In genomic region chr22:31844941-31845340, GRCh38 we compare ENCODE assay signal across 18 cellular contexts.
DNase-seq lines count a peak whose midpoint lies in the region; ATAC-seq and TF ChIP-seq lines count a peak whose summit lies in the region.
"Had no signal": no experiment of that assay in that cellular context is flagged by ENCODE, and none has a peak within 500 bp of the region (broad histone marks: within the 10 kb centered on the region; RNA-seq: fewer than 3 reads in every experiment).

No MANE protein-coding gene starts in this region.

- H3K9ac ChIP-seq in neuronal stem cell (ENCODE audit: low read depth, low read length, poor library complexity) = no peak overlapping the region
- H3K9ac ChIP-seq: BLaER1 treated with 17β-estradiol and CSF1 and Interleukin-3, amounts not matched to agents 10 nM and 100 nM had no signal

- TF ChIP-seq CTCF in GM06990 (IDR thresholded peaks at IDR 0.05; ENCODE audit: insufficient read depth, low read length, poor library complexity, severe bottlenecking) = no peak
- no peak for TF ChIP-seq CTCF in natural killer cell (IDR thresholded peaks at IDR 0.05)

- no peak overlapping the region for H2AFZ ChIP-seq in neuronal stem cell (ENCODE audit: low read length)

- WGBS in neuronal stem cell (ENCODE audit: extremely low coverage in 2 of 2, insufficient read length in 2 of 2, insufficient replicate concordance in 1 of 2), 2 donors = no CpG with 5 or more reads among the region's 17 CpGs

- H4K91ac ChIP-seq in neuronal stem cell (ENCODE audit: low read depth, low read length, poor library complexity) = no peak overlapping the region

- H2BK5ac ChIP-seq in neuronal stem cell (ENCODE audit: low read length) = no peak overlapping the region

- no peaks in the 10 kb centered on the region for H3K4me1 ChIP-seq in neuronal stem cell (ENCODE audit: control insufficient read depth in 2 of 2, insufficient read depth in 1 of 2, low read depth in 1 of 2, low read length in 2 of 2)
- H3K4me1 ChIP-seq: A549, Caco-2 had no signal

- POLR2A ChIA-PET in activated CD4-positive, alpha-beta memory T cell treated with anti-CD3 and anti-CD28 coated beads, Interleukin-2, amount 10 ng/mL, durations not matched to agents 7 days and 5 days (lab: Charles Lee) = no interaction called here

- no peak overlapping the region for H2BK15ac ChIP-seq in neuronal stem cell (ENCODE audit: low read length)

- H3K27ac Mint-ChIP-seq in T-helper 17 cell (peak overlapping the region; percentile 43), natural killer cell (no peak overlapping the region)
- H3K27ac Mint-ChIP-seq in activated CD4-positive, alpha-beta memory T cell treated with anti-CD3 and anti-CD28 coated beads, Interleukin-2, amount 10 ng/mL, durations not matched to agents 7 days and 5 days = no peak overlapping the region
- H3K27ac Mint-ChIP-seq: B cell; CD4-positive, alpha-beta T cell; CD8-positive, alpha-beta T cell had no signal

- no peak overlapping the region for H2BK120ac ChIP-seq in neuronal stem cell (ENCODE audit: low read depth, low read length)

- H3K4me3 ChIP-seq in GM06990 (replicated peaks; ENCODE audit: low read depth, low read length) (no peak overlapping the region), neuronal stem cell (ENCODE audit: low read length in 2 of 2) (no peak overlapping the region)
- H3K4me3 ChIP-seq: A549; BLaER1 treated with 17β-estradiol and CSF1 and Interleukin-3, amounts not matched to agents 10 nM and 100 nM; GM12878 had no signal

- H3K18ac ChIP-seq in neuronal stem cell (ENCODE audit: low read length) = peak overlapping the region; percentile 32

- peaks cover 16% of the 10 kb centered on the region for H3K36me3 ChIP-seq in GM06990 (ENCODE audit: control insufficient read depth, insufficient read depth, low read length)
- H3K36me3 ChIP-seq in neuronal stem cell (replicated peaks in 1 of 2; ENCODE audit: control insufficient read depth in 2 of 2, insufficient read depth in 2 of 2, low read length in 2 of 2) = peaks cover 19 to 96% of the 10 kb centered on the region in 2 donors

- H2AK5ac ChIP-seq in neuronal stem cell (ENCODE audit: low read depth, low read length) = no peak overlapping the region

- no peaks in the 10 kb centered on the region for H3K9me3 Mint-ChIP-seq in natural killer cell
- H3K9me3 Mint-ChIP-seq in activated CD4-positive, alpha-beta memory T cell treated with anti-CD3 and anti-CD28 coated beads, Interleukin-2, amount 10 ng/mL, durations not matched to agents 7 days and 5 days = no peaks in the 10 kb centered on the region
- H3K9me3 Mint-ChIP-seq: CD4-positive, alpha-beta T cell; CD8-positive, alpha-beta T cell had no signal

- H3K9me3 ChIP-seq in T-helper 17 cell (ENCODE audit: control insufficient read depth, low read length, poor library complexity, severe bottlenecking) (no peaks in the 10 kb centered on the region), neuronal stem cell (replicated peaks in 1 of 2; ENCODE audit: control insufficient read depth in 2 of 2, insufficient read depth in 1 of 2, low read depth in 1 of 2, low read length in 2 of 2) (no peaks in the 10 kb centered on the region)
- H3K9me3 ChIP-seq: A549; BLaER1 treated with 17β-estradiol and CSF1 and Interleukin-3, amounts not matched to agents 10 nM and 100 nM; Caco-2 had no signal

- intact Hi-C loops in natural killer cell (cut with micrococcal nuclease) = no loop called here

- H4K8ac ChIP-seq in neuronal stem cell (ENCODE audit: low read depth, low read length) = no peak overlapping the region

- H3K23ac ChIP-seq in neuronal stem cell (ENCODE audit: low read depth, low read length, poor library complexity) = no peak overlapping the region

- no peaks in the 10 kb centered on the region for H3K27me3 Mint-ChIP-seq in T-helper 17 cell
- no peaks in the 10 kb centered on the region for H3K27me3 Mint-ChIP-seq in natural killer cell (ENCODE audit: low read depth in 2 of 2)
- H3K27me3 Mint-ChIP-seq in activated CD4-positive, alpha-beta memory T cell treated with anti-CD3 and anti-CD28 coated beads, Interleukin-2, amount 10 ng/mL, durations not matched to agents 7 days and 5 days = no peaks in the 10 kb centered on the region
- H3K27me3 Mint-ChIP-seq: B cell; CD4-positive, alpha-beta T cell had no signal

- H3K27me3 ChIP-seq in GM06990 (replicated peaks; ENCODE audit: control insufficient read depth, insufficient read depth, low read length) (no peaks in the 10 kb centered on the region), neuronal stem cell (ENCODE audit: control insufficient read depth in 3 of 3, insufficient read depth in 3 of 3, low read depth in 1 of 3, low read length in 3 of 3) (no peaks in the 10 kb centered on the region)
- H3K27me3 ChIP-seq: BLaER1 treated with 17β-estradiol and CSF1 and Interleukin-3, amounts not matched to agents 10 nM and 100 nM had no signal

- H3K4me3 Mint-ChIP-seq in T-helper 17 cell = no peak overlapping the region
- H3K4me3 Mint-ChIP-seq in natural killer cell = no peak overlapping the region
- no peak overlapping the region for H3K4me3 Mint-ChIP-seq in activated CD4-positive, alpha-beta memory T cell treated with anti-CD3 and anti-CD28 coated beads, Interleukin-2, amount 10 ng/mL, durations not matched to agents 7 days and 5 days
- H3K4me3 Mint-ChIP-seq: B cell; CD4-positive, alpha-beta T cell; CD8-positive, alpha-beta T cell had no signal

- no peak overlapping the region for H3K14ac ChIP-seq in neuronal stem cell (ENCODE audit: low read length)

- H3K27ac ChIP-seq in neuronal stem cell (replicated peaks; ENCODE audit: low read length) = no peak overlapping the region
- H3K27ac ChIP-seq: 22Rv1; A549; BLaER1 treated with 17β-estradiol and CSF1 and Interleukin-3, amounts not matched to agents 10 nM and 100 nM; C4-2B had no signal

- no peak overlapping the region for H3K4me2 ChIP-seq in neuronal stem cell (ENCODE audit: insufficient read depth, low read length, poor library complexity, severe bottlenecking)
- H3K4me2 ChIP-seq: A549; BLaER1 treated with 17β-estradiol and CSF1 and Interleukin-3, amounts not matched to agents 10 nM and 100 nM had no signal

- no peaks in the 10 kb centered on the region for H3K79me1 ChIP-seq in neuronal stem cell (ENCODE audit: low read depth, low read length)

- H3K4me1 Mint-ChIP-seq in T-helper 17 cell (no peaks in the 10 kb centered on the region), natural killer cell (no peaks in the 10 kb centered on the region)
- peaks cover 10% of the 10 kb centered on the region for H3K4me1 Mint-ChIP-seq in activated CD4-positive, alpha-beta memory T cell treated with anti-CD3 and anti-CD28 coated beads, Interleukin-2, amount 10 ng/mL, durations not matched to agents 7 days and 5 days

- H2BK12ac ChIP-seq in neuronal stem cell (ENCODE audit: low read length) = no peak overlapping the region

- no peak overlapping the region for H3K4ac ChIP-seq in neuronal stem cell (ENCODE audit: low read length)

- DNase-seq in GM06990 (ENCODE audit: extremely low read depth, insufficient read length) (peak; percentile 12), T-helper 17 cell (no peak), neuronal stem cell (ENCODE audit: low spot score) (no peak), natural killer cell (no peak)
- no peak for DNase-seq in activated CD4-positive, alpha-beta memory T cell treated with anti-CD3 and anti-CD28 coated beads, Interleukin-2, amount 10 ng/mL, durations not matched to agents 7 days and 5 days
- DNase-seq: AML-193; Caco-2; Calu3; CD4-positive, alpha-beta T cell; CD8-positive, alpha-beta T cell; DMS79 treated with DMSO at 0.1 percent for 48 hours; GF-D8 had no signal

- H3K36me3 Mint-ChIP-seq in T-helper 17 cell (ENCODE audit: low read depth) (peaks cover 12% of the 10 kb centered on the region), natural killer cell (peaks cover 16% of the 10 kb centered on the region)
- peaks cover 77% of the 10 kb centered on the region for H3K36me3 Mint-ChIP-seq in activated CD4-positive, alpha-beta memory T cell treated with anti-CD3 and anti-CD28 coated beads, Interleukin-2, amount 10 ng/mL, durations not matched to agents 7 days and 5 days (ENCODE audit: low read depth)

- ATAC-seq in T-helper 17 cell (no peak), natural killer cell (no peak)
- ATAC-seq: A549; CD8-positive, alpha-beta T cell; GM12878 had no signal

- CTCF ChIA-PET in activated CD4-positive, alpha-beta memory T cell treated with anti-CD3 and anti-CD28 coated beads, Interleukin-2, amount 10 ng/mL, durations not matched to agents 7 days and 5 days (lab: Charles Lee) = no interaction called here
